Comparison of ENCODE assay signal across 1 cellular context in genomic region chr11:353315-353857, GRCh38.
TF ChIP-seq lines count a peak whose summit lies in the region.

No MANE protein-coding gene starts in this region.

TF ChIP-seq in HepG2, 621 proteins besides CTCF, POLR2A, EP300 and RAD21 (continued from another document and continues in another):
- TF ChIP-seq LRRFIP1 (CRISPR knock-in tag; conservative IDR thresholded peaks at IDR 0.05) (no peak; the same call in 1 of the 2 replicates), SSRP1 (CRISPR knock-in tag; IDR thresholded peaks at IDR 0.05) (no peak), FOXO4 (CRISPR knock-in tag; conservative IDR thresholded peaks at IDR 0.05) (no peak), ZXDC (CRISPR knock-in tag; IDR thresholded peaks at IDR 0.05) (no peak), ZNF746 (CRISPR knock-in tag; IDR thresholded peaks at IDR 0.05) (no peak; the same call in 1 of the 2 replicates), E2F5 (CRISPR knock-in tag; conservative IDR thresholded peaks at IDR 0.05) (no peak), GRHL1 (CRISPR knock-in tag; conservative IDR thresholded peaks at IDR 0.05) (no peak), ZNF570 (CRISPR knock-in tag; IDR thresholded peaks at IDR 0.05; ENCODE audit: borderline replicate concordance) (no peak), POGK (CRISPR knock-in tag; conservative IDR thresholded peaks at IDR 0.05) (0 out of 2 replicates have a peak, but pooled peaks have one; percentile 36), CBX1 (IDR thresholded peaks at IDR 0.05; ENCODE audit: low read depth) (no peak), ZNF431 (CRISPR knock-in tag; IDR thresholded peaks at IDR 0.05; ENCODE audit: borderline replicate concordance, low read depth) (no peak), ATF2 (CRISPR knock-in tag; IDR thresholded peaks at IDR 0.05) (peak; percentile 55; the same call in 1 of the 2 replicates), RNF2 (conservative IDR thresholded peaks at IDR 0.05; ENCODE audit: low read depth) (peak; percentile 62; the same call in 1 of the 2 replicates), ZNF367 (CRISPR knock-in tag; IDR thresholded peaks at IDR 0.05; ENCODE audit: borderline replicate concordance) (no peak), ZFP36L1 (CRISPR knock-in tag; IDR thresholded peaks at IDR 0.05) (no peak), HMG20B (CRISPR knock-in tag; conservative IDR thresholded peaks at IDR 0.05) (0 out of 2 replicates have a peak, but pooled peaks have one; percentile 26), ZNF782 (CRISPR knock-in tag; IDR thresholded peaks at IDR 0.05; ENCODE audit: borderline replicate concordance) (no peak), TBP (CRISPR knock-in tag; IDR thresholded peaks at IDR 0.05) (no peak), ZNF841 (CRISPR knock-in tag; IDR thresholded peaks at IDR 0.05; ENCODE audit: borderline replicate concordance) (no peak), ZFYVE20 (CRISPR knock-in tag; IDR thresholded peaks at IDR 0.05; ENCODE audit: borderline replicate concordance, low read depth) (no peak), ZNF362 (CRISPR knock-in tag; IDR thresholded peaks at IDR 0.05; ENCODE audit: borderline replicate concordance) (no peak), EZH2 (conservative IDR thresholded peaks at IDR 0.05; ENCODE audit: low read depth, low read length) (no peak), CHCHD3 (CRISPR knock-in tag; IDR thresholded peaks at IDR 0.05) (no peak), NCOA1 (CRISPR knock-in tag; IDR thresholded peaks at IDR 0.05) (no peak), ZBTB38 (CRISPR knock-in tag; IDR thresholded peaks at IDR 0.05) (no peak; the same call in 1 of the 2 replicates), ZBTB33 (CRISPR knock-in tag; IDR thresholded peaks at IDR 0.05) (peak; percentile 55; the same call in 1 of the 2 replicates), JUN (CRISPR knock-in tag; IDR thresholded peaks at IDR 0.05) (no peak), SRY (CRISPR knock-in tag; IDR thresholded peaks at IDR 0.05) (no peak), KDM3A (CRISPR knock-in tag; IDR thresholded peaks at IDR 0.05; ENCODE audit: low read depth) (no peak), MLXIP (CRISPR knock-in tag; IDR thresholded peaks at IDR 0.05; ENCODE audit: borderline replicate concordance) (no peak), SRSF4 (IDR thresholded peaks at IDR 0.05; ENCODE audit: low read depth, low read length, poor library complexity, severe bottlenecking) (no peak), IKZF4 (CRISPR knock-in tag; IDR thresholded peaks at IDR 0.05; ENCODE audit: borderline replicate concordance, low read depth, not compliant biosample characterization) (no peak), MAF1 (CRISPR knock-in tag; IDR thresholded peaks at IDR 0.05; ENCODE audit: borderline replicate concordance) (no peak), ZNF670 (CRISPR knock-in tag; IDR thresholded peaks at IDR 0.05; ENCODE audit: borderline replicate concordance) (peak; percentile 73; the same call in 1 of the 2 replicates), GMEB2 (CRISPR knock-in tag; IDR thresholded peaks at IDR 0.05; ENCODE audit: low read depth) (no peak), ELF4 (CRISPR knock-in tag; IDR thresholded peaks at IDR 0.05; ENCODE audit: borderline replicate concordance) (no peak)
